Comparison of ENCODE assay signal across 1 cellular context in the genomic region with DNA sequence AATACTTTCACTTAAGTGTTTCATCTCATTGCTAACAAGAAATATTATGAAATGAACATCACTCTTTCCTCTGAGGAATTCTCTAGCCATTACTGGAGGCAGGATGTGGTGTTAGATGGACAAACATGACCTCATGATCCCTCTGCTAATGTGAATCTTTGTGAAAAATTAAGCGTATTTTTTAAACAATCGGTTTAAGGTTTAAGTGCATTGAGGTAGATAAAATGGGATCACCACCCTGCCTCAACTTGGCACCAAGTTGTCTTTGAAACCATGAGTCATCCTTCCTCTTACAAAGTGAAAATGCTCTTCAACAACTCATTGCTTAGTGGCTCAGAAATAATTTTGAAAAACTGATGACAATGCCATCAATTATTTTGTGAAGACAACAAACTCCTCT.
TF ChIP-seq lines count a peak whose summit lies in the region.

No MANE protein-coding gene starts in this region.

TF ChIP-seq in Ishikawa, 13 proteins besides CTCF, POLR2A, EP300 and RAD21 (continued from another document):
- TF ChIP-seq, protein P1, sequence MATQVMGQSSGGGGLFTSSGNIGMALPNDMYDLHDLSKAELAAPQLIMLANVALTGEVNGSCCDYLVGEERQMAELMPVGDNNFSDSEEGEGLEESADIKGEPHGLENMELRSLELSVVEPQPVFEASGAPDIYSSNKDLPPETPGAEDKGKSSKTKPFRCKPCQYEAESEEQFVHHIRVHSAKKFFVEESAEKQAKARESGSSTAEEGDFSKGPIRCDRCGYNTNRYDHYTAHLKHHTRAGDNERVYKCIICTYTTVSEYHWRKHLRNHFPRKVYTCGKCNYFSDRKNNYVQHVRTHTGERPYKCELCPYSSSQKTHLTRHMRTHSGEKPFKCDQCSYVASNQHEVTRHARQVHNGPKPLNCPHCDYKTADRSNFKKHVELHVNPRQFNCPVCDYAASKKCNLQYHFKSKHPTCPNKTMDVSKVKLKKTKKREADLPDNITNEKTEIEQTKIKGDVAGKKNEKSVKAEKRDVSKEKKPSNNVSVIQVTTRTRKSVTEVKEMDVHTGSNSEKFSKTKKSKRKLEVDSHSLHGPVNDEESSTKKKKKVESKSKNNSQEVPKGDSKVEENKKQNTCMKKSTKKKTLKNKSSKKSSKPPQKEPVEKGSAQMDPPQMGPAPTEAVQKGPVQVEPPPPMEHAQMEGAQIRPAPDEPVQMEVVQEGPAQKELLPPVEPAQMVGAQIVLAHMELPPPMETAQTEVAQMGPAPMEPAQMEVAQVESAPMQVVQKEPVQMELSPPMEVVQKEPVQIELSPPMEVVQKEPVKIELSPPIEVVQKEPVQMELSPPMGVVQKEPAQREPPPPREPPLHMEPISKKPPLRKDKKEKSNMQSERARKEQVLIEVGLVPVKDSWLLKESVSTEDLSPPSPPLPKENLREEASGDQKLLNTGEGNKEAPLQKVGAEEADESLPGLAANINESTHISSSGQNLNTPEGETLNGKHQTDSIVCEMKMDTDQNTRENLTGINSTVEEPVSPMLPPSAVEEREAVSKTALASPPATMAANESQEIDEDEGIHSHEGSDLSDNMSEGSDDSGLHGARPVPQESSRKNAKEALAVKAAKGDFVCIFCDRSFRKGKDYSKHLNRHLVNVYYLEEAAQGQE (IDR thresholded peaks at IDR 0.05; ENCODE audit: low read depth): 0 out of 2 replicates have a peak, but pooled peaks have one; percentile 7
- TF ChIP-seq, protein P2, sequence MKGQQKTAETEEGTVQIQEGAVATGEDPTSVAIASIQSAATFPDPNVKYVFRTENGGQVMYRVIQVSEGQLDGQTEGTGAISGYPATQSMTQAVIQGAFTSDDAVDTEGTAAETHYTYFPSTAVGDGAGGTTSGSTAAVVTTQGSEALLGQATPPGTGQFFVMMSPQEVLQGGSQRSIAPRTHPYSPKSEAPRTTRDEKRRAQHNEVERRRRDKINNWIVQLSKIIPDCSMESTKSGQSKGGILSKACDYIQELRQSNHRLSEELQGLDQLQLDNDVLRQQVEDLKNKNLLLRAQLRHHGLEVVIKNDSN (IDR thresholded peaks at IDR 0.05): no peak
- TF ChIP-seq CEBPB (IDR thresholded peaks at IDR 0.05) (peak; percentile 25; the same call in 1 of the 2 replicates), FOXM1 (IDR thresholded peaks at IDR 0.05; ENCODE audit: borderline replicate concordance, low read depth) (peak; percentile 92), TCF12 (IDR thresholded peaks at IDR 0.05; ENCODE audit: low read depth) (peak; percentile 94), NFIC (IDR thresholded peaks at IDR 0.05) (peak; percentile 94), CREB1 (IDR thresholded peaks at IDR 0.05; ENCODE audit: low read depth) (no peak), ZBTB7A (IDR thresholded peaks at IDR 0.05; ENCODE audit: low read depth) (no peak), TAF1 (IDR thresholded peaks at IDR 0.05; ENCODE audit: low read depth) (no peak)
